13 cellular contexts compared by ENCODE assay signal in the genomic region with DNA sequence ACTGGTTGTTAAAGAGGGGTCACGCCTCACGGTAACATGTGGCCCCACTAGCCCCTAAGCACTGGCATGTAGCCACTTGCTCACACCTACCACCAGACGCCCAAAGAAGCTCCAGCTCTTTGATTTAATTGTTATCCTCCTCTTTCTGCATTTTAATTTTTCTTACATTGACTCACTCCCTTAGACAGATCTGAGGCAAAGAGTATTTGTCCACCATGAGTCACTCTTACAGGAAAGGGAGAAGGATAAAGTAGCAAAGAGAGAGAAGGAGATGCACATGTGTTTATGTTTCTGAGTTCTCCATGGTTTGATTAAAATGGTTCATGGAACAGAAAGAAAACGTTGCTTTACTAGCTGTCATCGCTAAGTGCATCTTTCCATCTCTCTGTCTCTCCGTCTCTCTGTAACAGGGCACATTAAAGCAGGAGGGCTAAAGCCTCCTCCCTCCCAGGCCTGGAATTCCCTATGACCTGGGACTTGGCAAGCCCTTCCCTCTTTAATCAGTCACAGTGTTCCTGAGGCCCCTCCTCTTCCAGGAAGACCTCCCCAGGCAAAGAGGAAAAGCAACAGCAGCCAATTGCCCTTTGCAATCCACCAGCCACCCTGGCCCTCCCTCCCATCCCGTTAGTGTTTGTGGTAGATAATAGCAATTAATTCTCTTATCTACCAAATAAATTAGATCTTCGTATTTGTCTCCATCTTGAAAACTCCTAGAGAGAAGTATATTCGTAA.
DNase-seq lines count a peak whose midpoint lies in the region; ATAC-seq and TF ChIP-seq lines count a peak whose summit lies in the region.
"Had no signal": no experiment of that assay in that cellular context is flagged by ENCODE, and none has a peak within 500 bp of the region (broad histone marks: within the 10 kb centered on the region; RNA-seq: fewer than 3 reads in every experiment).

No MANE protein-coding gene starts in this region.

- H3K9me3 ChIP-seq in heart right ventricle = no peaks in the 10 kb centered on the region

- peaks cover 5% of the 10 kb centered on the region for H3K9me3 Mint-ChIP-seq in activated CD4-positive, alpha-beta T cell treated with anti-CD3 and anti-CD28 coated beads, Interleukin-2, amount 10 ng/mL, durations not matched to agents 7 days and 5 days

- no peaks in the 10 kb centered on the region for H3K4me1 Mint-ChIP-seq in activated CD4-positive, alpha-beta T cell treated with anti-CD3 and anti-CD28 coated beads, Interleukin-2, amount 10 ng/mL, durations not matched to agents 7 days and 5 days

- no peak overlapping the region for H3K4me3 ChIP-seq in astrocyte of the spinal cord (ENCODE audit: low read depth, low read length)
- H3K4me3 ChIP-seq in heart right ventricle = no peak overlapping the region
- H3K4me3 ChIP-seq in skeletal muscle cell (ENCODE audit: low read depth, low read length) = no peak overlapping the region

- WGBS in heart right ventricle, 2 donors = 45 to 58% methylated on average over 9 of the region's 9 CpGs

- H3K4me1 ChIP-seq in heart right ventricle = peaks cover 0 to 12% (median 0%) of the 10 kb centered on the region in 9 donors

- intact Hi-C loops in heart right ventricle (cut with DNase I) = no loop called here

- H3K27me3 Mint-ChIP-seq in activated CD4-positive, alpha-beta T cell treated with anti-CD3 and anti-CD28 coated beads, Interleukin-2, amount 10 ng/mL, durations not matched to agents 7 days and 5 days = no peaks in the 10 kb centered on the region

- peaks cover 0 to 12% (median 0%) of the 10 kb centered on the region in 7 donors for H3K27me3 ChIP-seq in heart right ventricle

- no peak overlapping the region for H3K27ac Mint-ChIP-seq in activated CD4-positive, alpha-beta T cell treated with anti-CD3 and anti-CD28 coated beads, Interleukin-2, amount 10 ng/mL, durations not matched to agents 7 days and 5 days

- TF ChIP-seq CTCF in astrocyte of the spinal cord (IDR thresholded peaks at IDR 0.05; ENCODE audit: low read depth, low read length) (no peak), heart right ventricle (IDR thresholded peaks at IDR 0.05) (no peak)

- peak in 5 of 8 donors; percentile 46 to 81 (median 50) for ATAC-seq in heart right ventricle
- ATAC-seq: sciatic nerve had no signal

- peak overlapping the region in 2 of 10 donors; percentile 13 to 67 for H3K27ac ChIP-seq in heart right ventricle

- H3K4me3 Mint-ChIP-seq in activated CD4-positive, alpha-beta T cell treated with anti-CD3 and anti-CD28 coated beads, Interleukin-2, amount 10 ng/mL, durations not matched to agents 7 days and 5 days = no peak overlapping the region

- CTCF ChIA-PET in HEK293T (lab: Yijun Ruan, JAX) = no interaction called here
- CTCF ChIA-PET in activated CD4-positive, alpha-beta T cell treated with anti-CD3 and anti-CD28 coated beads, Interleukin-2, amount 10 ng/mL, durations not matched to agents 7 days and 5 days (lab: Charles Lee) = no interaction called here

- in situ Hi-C loops in astrocyte of the spinal cord (cut with HindIII; ENCODE audit: low sequenced_read_pairs) = no loop called here

- H3K36me3 ChIP-seq in heart right ventricle = no peaks in the 10 kb centered on the region

- POLR2A ChIA-PET in HEK293T (lab: Yijun Ruan, JAX) = no interaction called here
- POLR2A ChIA-PET in activated CD4-positive, alpha-beta T cell treated with anti-CD3 and anti-CD28 coated beads, Interleukin-2, amount 10 ng/mL, durations not matched to agents 7 days and 5 days (lab: Charles Lee) = no interaction called here

- no peaks in the 10 kb centered on the region for H3K36me3 Mint-ChIP-seq in activated CD4-positive, alpha-beta T cell treated with anti-CD3 and anti-CD28 coated beads, Interleukin-2, amount 10 ng/mL, durations not matched to agents 7 days and 5 days (ENCODE audit: low read depth)

- DNase-seq in HS-5 (ENCODE audit: low read depth) (peak; percentile 90), astrocyte of the spinal cord (ENCODE audit: low read depth, low spot score) (peak; percentile 63), heart right ventricle (peak in 1 of 2 donors; percentile 15), skeletal muscle cell (ENCODE audit: low read depth) (peak; percentile 7), activated gamma-delta T cell (lab: John Stamatoyannopoulos, UW) (no peak), HEK293T (ENCODE audit: extremely low spot score) (no peak), NCI-H345 treated with DMSO at 0.1 percent for 48 hours (lab: John Stamatoyannopoulos, UW; ENCODE audit: unreplicated experiment) (no peak)
- no peak for DNase-seq in activated CD4-positive, alpha-beta T cell treated with anti-CD3 and anti-CD28 coated beads, Interleukin-2, amount 10 ng/mL, durations not matched to agents 7 days and 5 days
- DNase-seq: activated T-cell treated with anti-CD3 and anti-CD28 coated beads for 4 hours; effector CD4-positive, alpha-beta T cell; NCI-H1048; NCI-H524 had no signal

TF ChIP-seq in HEK293T, 16 proteins besides CTCF, POLR2A, EP300 and RAD21:
- TF ChIP-seq NFRKB (IDR thresholded peaks at IDR 0.05) (no peak), SUZ12 (IDR thresholded peaks at IDR 0.05) (no peak), TARDBP (IDR thresholded peaks at IDR 0.05) (no peak), HDGF (IDR thresholded peaks at IDR 0.05; ENCODE audit: borderline replicate concordance) (no peak), ZNF384 (IDR thresholded peaks at IDR 0.05) (no peak)

Comparison
In these comparisons a context has a peak if more than half of its experiments do, and no peak if none do; other contexts are left out.
1. DNase-seq: peak in HS-5 (single experiment), astrocyte of the spinal cord (single experiment) and skeletal muscle cell (single experiment); none in activated gamma-delta T cell (single experiment), HEK293T (single experiment), NCI-H345 treated with DMSO at 0.1 percent for 48 hours (single experiment) and activated CD4-positive, alpha-beta T cell treated with anti-CD3 and anti-CD28 coated beads, Interleukin-2, amount 10 ng/mL, durations not matched to agents 7 days and 5 days (single experiment).